ENCODE assay signal across 24 cellular contexts in genomic region chr17:47335101-47335936, GRCh38.
"Had no signal": no experiment of that assay in that cellular context is flagged by ENCODE, and none has a peak within 500 bp of the region (broad histone marks: within the 10 kb centered on the region; RNA-seq: fewer than 3 reads in every experiment).

No MANE protein-coding gene starts in this region.

- H3K27me3 ChIP-seq: adrenal gland, breast epithelium, hepatocyte, left lung, spleen had no signal

- H3K4me3 ChIP-seq: adrenal gland, breast epithelium, hepatocyte, left lung, spleen had no signal

- H3K9me3 ChIP-seq: adrenal gland, breast epithelium, left lung, spleen had no signal

- ATAC-seq: activated T-helper 17 cell treated with anti-CD3 and anti-CD28 coated beads, Interleukin-2, amount 50 U/mL, for 72 hours; left lung; natural killer cell; stimulated activated naive CD8-positive, alpha-beta T cell treated with anti-CD3 and anti-CD28 coated beads, Interleukin-15, Interleukin-2, amounts not matched to agents 100 U/mL and 50 U/mL, for 24 hours; T-cell; WTC11 had no signal

- H3K4me1 Mint-ChIP-seq: activated T-helper 17 cell treated with anti-CD3 and anti-CD28 coated beads, Interleukin-2, amount 50 U/mL, for 72 hours; immature natural killer cell; natural killer cell; T-cell had no signal

- H3K36me3 ChIP-seq: adrenal gland, left lung had no signal

- H3K9me3 Mint-ChIP-seq: activated T-cell treated with anti-CD3 and anti-CD28 coated beads, Interleukin-2, amount 50 U/mL, for 24 hours; activated T-helper 17 cell treated with anti-CD3 and anti-CD28 coated beads, Interleukin-2, amount 50 U/mL, for 72 hours; immature natural killer cell; natural killer cell; T-cell; T-helper 2 cell treated with Interferon-gamma antibody and Interleukin-4, amounts not matched to agents 5 μg/mL and 100 μg/mL, for 36 hours had no signal

- DNase-seq: activated CD8-positive, alpha-beta memory T cell treated with anti-CD3 and anti-CD28 coated beads for 24 hours; activated CD8-positive, alpha-beta memory T cell treated with anti-CD3 and anti-CD28 coated beads, Interleukin-2, amount 50 U/mL, for 4 hours; activated T-cell treated with anti-CD3 and anti-CD28 coated beads, Interleukin-2, amount 50 U/mL, for 24 hours; adrenal gland; cortex of kidney; erythroblast; glutamatergic neuron; immature natural killer cell; kidney glomerular epithelial cell; left lung; midbrain; natural killer cell; retina; spleen; stimulated activated CD4-positive, alpha-beta T cell treated with anti-CD3 and anti-CD28 coated beads, Interleukin-4, amount 100 ng/mL, for 1 hour; stimulated activated naive CD8-positive, alpha-beta T cell treated with anti-CD3 and anti-CD28 coated beads, Interleukin-15, Interleukin-2, amounts not matched to agents 100 U/mL and 50 U/mL, for 24 hours; T-cell had no signal

- H3K27ac Mint-ChIP-seq: activated naive CD8-positive, alpha-beta T cell; activated T-cell treated with anti-CD3 and anti-CD28 coated beads, Interleukin-2, amount 50 U/mL, for 24 hours; activated T-helper 17 cell treated with anti-CD3 and anti-CD28 coated beads, Interleukin-2, amount 50 U/mL, for 72 hours; immature natural killer cell; natural killer cell; progenitor cell of endocrine pancreas; T-cell; T-helper 2 cell treated with Interferon-gamma antibody and Interleukin-4, amounts not matched to agents 5 μg/mL and 100 μg/mL, for 36 hours; WTC11 had no signal

- H3K27me3 Mint-ChIP-seq: activated naive CD8-positive, alpha-beta T cell; activated T-cell treated with anti-CD3 and anti-CD28 coated beads, Interleukin-2, amount 50 U/mL, for 24 hours; activated T-helper 17 cell treated with anti-CD3 and anti-CD28 coated beads, Interleukin-2, amount 50 U/mL, for 72 hours; progenitor cell of endocrine pancreas; T-cell had no signal

- H3K36me3 Mint-ChIP-seq: natural killer cell had no signal

- H3K4me2 ChIP-seq: hepatocyte had no signal

- H3K4me1 ChIP-seq: adrenal gland, breast epithelium, left lung had no signal

- H3K27ac ChIP-seq: adrenal gland, breast epithelium, hepatocyte, left lung, spleen had no signal

- H2AFZ ChIP-seq: hepatocyte had no signal

- H3K4me3 Mint-ChIP-seq: activated naive CD8-positive, alpha-beta T cell; activated T-cell treated with anti-CD3 and anti-CD28 coated beads, Interleukin-2, amount 50 U/mL, for 24 hours; activated T-helper 17 cell treated with anti-CD3 and anti-CD28 coated beads, Interleukin-2, amount 50 U/mL, for 72 hours; immature natural killer cell; natural killer cell; T-cell; T-helper 2 cell treated with Interferon-gamma antibody and Interleukin-4, amounts not matched to agents 5 μg/mL and 100 μg/mL, for 36 hours; WTC11 had no signal
